Comparison of ENCODE assay signal across 8 cellular contexts in the genomic region with DNA sequence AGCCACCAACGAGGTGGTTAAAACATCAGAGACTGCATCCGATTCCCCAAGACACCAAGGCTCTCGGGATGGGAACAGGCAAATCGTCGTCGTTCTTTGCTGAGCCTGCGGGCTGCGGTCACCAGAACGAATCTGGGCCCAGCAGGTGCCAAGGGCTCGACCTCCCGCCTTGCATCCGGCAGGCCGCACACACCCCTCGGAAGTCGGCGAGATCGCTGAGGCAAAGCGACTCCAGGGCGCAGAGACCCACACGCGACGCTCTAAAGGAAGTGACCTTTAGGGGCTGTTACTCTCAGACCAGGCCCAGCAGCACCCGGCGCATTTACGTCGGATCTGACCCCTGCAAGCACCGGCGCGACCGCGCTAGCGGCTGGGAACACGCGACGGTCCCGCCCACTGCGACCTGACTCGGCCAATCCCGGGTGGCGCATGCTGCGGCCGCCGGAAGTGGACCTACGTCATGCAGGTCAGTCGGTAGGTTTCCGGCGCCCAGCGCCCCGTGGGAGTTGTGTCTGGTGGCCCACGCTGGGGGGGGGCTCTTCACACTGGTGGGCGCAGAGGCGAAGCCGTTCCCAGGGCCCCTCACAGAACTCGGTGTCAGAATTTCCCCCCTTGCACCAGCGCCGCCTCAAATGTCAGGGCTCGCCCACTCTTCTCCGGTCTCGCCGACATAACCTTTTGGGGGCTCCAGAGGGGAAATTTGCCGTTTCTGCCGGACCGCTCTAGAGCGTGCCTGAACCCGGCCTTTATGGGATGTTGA. TPM values are rescaled to one million over a fixed set of nuclear protein-coding genes. Genes with fewer than 3 reads are reported as not detected.
A peak's percentile ranks its signal among the peaks of the same experiment; 100 is the strongest.
DNase-seq lines count a peak whose midpoint lies in the region; ATAC-seq and TF ChIP-seq lines count a peak whose summit lies in the region.

No MANE protein-coding gene starts in this region.

- intact Hi-C loops in right cardiac atrium (cut with DNase I), result no loop called here

- H3K27me3 Mint-ChIP-seq in T-helper 17 cell, result no peaks in the 10 kb centered on the region

- CTCF ChIA-PET in HEK293 (lab: Yijun Ruan, JAX), result no interaction called here

- H3K36me3 ChIP-seq in HEK293 (ENCODE audit: control insufficient read depth in 2 of 2, insufficient read depth in 1 of 2, low read length in 2 of 2), result no peaks in the 10 kb centered on the region

- H3K27ac ChIP-seq in HEK293 (ENCODE audit: extremely low read depth, low read depth, low read length), result peak overlapping the region; percentile 80
- peak overlapping the region; percentile 95 for H3K27ac ChIP-seq in angular gyrus (ENCODE audit: low read depth, low read length)
- H3K27ac ChIP-seq in right cardiac atrium (ENCODE audit: low read length), result peak overlapping the region; percentile 85

- peak; percentile 91 for DNase-seq in GM03348 (ENCODE audit: low spot score)
- peak; percentile 99 for DNase-seq in NB4 (ENCODE audit: low read depth)
- peak; percentile 39 to 59 (median 58) for DNase-seq in T-helper 17 cell
- DNase-seq in right cardiac atrium, result peak; percentile 98 to 99 (median 99)
- peak; percentile 47 for DNase-seq in skeletal muscle cell (ENCODE audit: low read depth)
- DNase-seq in A172 (ENCODE audit: low spot score), result no peak

- H3K4me3 Mint-ChIP-seq in T-helper 17 cell, result peak overlapping the region; percentile 89

- H3K9me3 ChIP-seq in HEK293 (ENCODE audit: control insufficient read depth, insufficient read depth, low read depth, low read length) (no peaks in the 10 kb centered on the region), T-helper 17 cell (ENCODE audit: control insufficient read depth, low read length, poor library complexity, severe bottlenecking) (no peaks in the 10 kb centered on the region), right cardiac atrium (ENCODE audit: control insufficient read depth, low read length) (no peaks in the 10 kb centered on the region)

- ATAC-seq in T-helper 17 cell (peak; percentile 73), right cardiac atrium (peak; percentile 99 to 100)

- H3K4me3 ChIP-seq in HEK293 (ENCODE audit: low read depth, low read length), result peak overlapping the region; percentile 11; the same call in 1 of the 2 replicates
- peak overlapping the region; percentile 75 for H3K4me3 ChIP-seq in NB4 (ENCODE audit: low read depth, low read length)
- peak overlapping the region; percentile 84 for H3K4me3 ChIP-seq in right cardiac atrium (ENCODE audit: low read length)
- peak overlapping the region; percentile 58 for H3K4me3 ChIP-seq in skeletal muscle cell (ENCODE audit: low read depth, low read length)

- peaks cover 31% of the 10 kb centered on the region for H3K4me1 Mint-ChIP-seq in T-helper 17 cell

- WGBS in right cardiac atrium, result 2% methylated on average over 65 of the region's 65 CpGs

- no peaks in the 10 kb centered on the region for H3K27me3 ChIP-seq in right cardiac atrium (ENCODE audit: control insufficient read depth, insufficient read depth)

- H3K36me3 Mint-ChIP-seq in T-helper 17 cell (ENCODE audit: low read depth), result no peaks in the 10 kb centered on the region

- TF ChIP-seq POLR2A in NB4 (IDR thresholded peaks at IDR 0.05; ENCODE audit: extremely low read depth, insufficient read length), result peak; percentile 87

- H3K27ac Mint-ChIP-seq in T-helper 17 cell, result peak overlapping the region; percentile 96

- H3K4me1 ChIP-seq in HEK293 (ENCODE audit: control insufficient read depth, insufficient read depth, low read length) (no peaks in the 10 kb centered on the region), right cardiac atrium (ENCODE audit: control insufficient read depth, insufficient read depth, low read length) (no peaks in the 10 kb centered on the region)

- POLR2A ChIA-PET in HEK293 (lab: Yijun Ruan, JAX), result no interaction called here

- TF ChIP-seq CTCF in HEK293 (tag by site-specific recombination; IDR thresholded peaks at IDR 0.05) (no peak), NB4 (IDR thresholded peaks at IDR 0.05; ENCODE audit: low read depth, low read length) (no peak)

TF ChIP-seq in HEK293, 187 proteins besides CTCF, POLR2A, EP300 and RAD21:
- TF ChIP-seq ZNF214 (tag by site-specific recombination; IDR thresholded peaks at IDR 0.05; ENCODE audit: borderline replicate concordance) (no peak), ZNF555 (tag by site-specific recombination; conservative IDR thresholded peaks at IDR 0.05) (no peak), ZNF366 (tag by site-specific recombination; conservative IDR thresholded peaks at IDR 0.05) (no peak), ZNF211 (tag by site-specific recombination; IDR thresholded peaks at IDR 0.05; ENCODE audit: low read depth) (no peak), ZNF148 (tag by site-specific recombination; IDR thresholded peaks at IDR 0.05; ENCODE audit: borderline replicate concordance) (no peak), ZFP69B (tag by site-specific recombination; IDR thresholded peaks at IDR 0.05) (no peak), ZNF221 (tag by site-specific recombination; IDR thresholded peaks at IDR 0.05; ENCODE audit: borderline replicate concordance) (no peak), ZNF639 (tag by site-specific recombination; IDR thresholded peaks at IDR 0.05) (no peak), ZNF423 (tag by site-specific recombination; IDR thresholded peaks at IDR 0.05) (no peak), ZNF16 (tag by site-specific recombination; IDR thresholded peaks at IDR 0.05; ENCODE audit: low read depth) (no peak), ZNF184 (tag by site-specific recombination; IDR thresholded peaks at IDR 0.05) (no peak), ZNF146 (tag by site-specific recombination; IDR thresholded peaks at IDR 0.05) (no peak), ZNF404 (tag by site-specific recombination; IDR thresholded peaks at IDR 0.05) (no peak), ZBTB1 (tag by site-specific recombination; IDR thresholded peaks at IDR 0.05) (no peak), REPIN1 (tag by site-specific recombination; IDR thresholded peaks at IDR 0.05; ENCODE audit: low read depth) (no peak)

RNA-seq across cellular contexts. Expression of gene PARK7, which starts 7.5 kb away (rescaled TPM):
- 100 to 1,000 TPM; 106 to 123 TPM for total RNA-seq in T-helper 17 cell
- total RNA-seq in right cardiac atrium, result 100 to 1,000 TPM; 302 to 323 (median 314) TPM
- polyA plus RNA-seq in right cardiac atrium, result 501 TPM
- total RNA-seq in A172 (2014; rRNA removed; shearing (Covaris generic)), result 242 and 359 TPM in 2 replicates

RNA-seq across cellular contexts. Expression of gene TNFRSF9, which starts 13.4 kb away (rescaled TPM):
- total RNA-seq in T-helper 17 cell (1 to 10 TPM in 1 of 2 donors, under 1 TPM in 1; 0.50 to 1.1 TPM), right cardiac atrium (not detected)
- polyA plus RNA-seq in right cardiac atrium, result 0.07 TPM
- total RNA-seq in A172 (2014; rRNA removed; shearing (Covaris generic)), result 0.95 and 2.2 TPM in 2 replicates

Comparison
In these comparisons a context has a peak if more than half of its experiments do, and no peak if none do; other contexts are left out.
1. H3K4me3 ChIP-seq: peak in every context shown above with its lines; median percentile 84 in right cardiac atrium; 75 in NB4; 58 in skeletal muscle cell; 11 in HEK293.